Comparison of ENCODE assay signal across 2 cellular contexts in genomic region chr1:23558140-23558871, GRCh38.
TF ChIP-seq lines count a peak whose summit lies in the region.

No MANE protein-coding gene starts in this region.

TF ChIP-seq in HCT116, 20 proteins besides CTCF, POLR2A, EP300 and RAD21:
- peak; percentile 31 for TF ChIP-seq TCF7L2 (IDR thresholded peaks at IDR 0.05; ENCODE audit: borderline replicate concordance, extremely low read depth, insufficient read depth, insufficient read length)
- peak; percentile 62 for TF ChIP-seq POLR2AphosphoS5 (IDR thresholded peaks at IDR 0.05; ENCODE audit: low read depth, low read length)
- TF ChIP-seq EZH2phosphoT487 (IDR thresholded peaks at IDR 0.05; ENCODE audit: borderline replicate concordance), result no peak
TF ChIP-seq in HCT116: peak in this region for 2.

TF ChIP-seq in HepG2, 621 proteins besides CTCF, POLR2A, EP300 and RAD21 (continues in another document):
- TF ChIP-seq TBX3 (IDR thresholded peaks at IDR 0.05; ENCODE audit: borderline replicate concordance), result no peak
- no peak for TF ChIP-seq REXO4 (CRISPR knock-in tag; IDR thresholded peaks at IDR 0.05; ENCODE audit: borderline replicate concordance)
- no peak for TF ChIP-seq ZNF776 (CRISPR knock-in tag; IDR thresholded peaks at IDR 0.05)
- TF ChIP-seq ZNF24 (IDR thresholded peaks at IDR 0.05), result no peak
- TF ChIP-seq ZBTB21 (CRISPR knock-in tag; IDR thresholded peaks at IDR 0.05), result no peak
- TF ChIP-seq NONO (IDR thresholded peaks at IDR 0.05), result no peak
- TF ChIP-seq NONO (CRISPR knock-in tag; conservative IDR thresholded peaks at IDR 0.05), result peak; percentile 76
- TF ChIP-seq FOXA3 (CRISPR knock-in tag; IDR thresholded peaks at IDR 0.05), result peak; percentile 50; the same call in 1 of the 2 replicates
- no peak for TF ChIP-seq ZNF782 (CRISPR knock-in tag; IDR thresholded peaks at IDR 0.05; ENCODE audit: borderline replicate concordance)
- no peak; the same call in 1 of the 2 replicates for TF ChIP-seq ZNF761 (CRISPR knock-in tag; conservative IDR thresholded peaks at IDR 0.05)
- TF ChIP-seq ZNF660 (CRISPR knock-in tag; IDR thresholded peaks at IDR 0.05; ENCODE audit: borderline replicate concordance, low read depth), result no peak
- TF ChIP-seq, protein P1, sequence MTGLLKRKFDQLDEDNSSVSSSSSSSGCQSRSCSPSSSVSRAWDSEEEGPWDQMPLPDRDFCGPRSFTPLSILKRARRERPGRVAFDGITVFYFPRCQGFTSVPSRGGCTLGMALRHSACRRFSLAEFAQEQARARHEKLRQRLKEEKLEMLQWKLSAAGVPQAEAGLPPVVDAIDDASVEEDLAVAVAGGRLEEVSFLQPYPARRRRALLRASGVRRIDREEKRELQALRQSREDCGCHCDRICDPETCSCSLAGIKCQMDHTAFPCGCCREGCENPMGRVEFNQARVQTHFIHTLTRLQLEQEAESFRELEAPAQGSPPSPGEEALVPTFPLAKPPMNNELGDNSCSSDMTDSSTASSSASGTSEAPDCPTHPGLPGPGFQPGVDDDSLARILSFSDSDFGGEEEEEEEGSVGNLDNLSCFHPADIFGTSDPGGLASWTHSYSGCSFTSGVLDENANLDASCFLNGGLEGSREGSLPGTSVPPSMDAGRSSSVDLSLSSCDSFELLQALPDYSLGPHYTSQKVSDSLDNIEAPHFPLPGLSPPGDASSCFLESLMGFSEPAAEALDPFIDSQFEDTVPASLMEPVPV (CRISPR knock-in tag; IDR thresholded peaks at IDR 0.05), result peak; percentile 85; the same call in 1 of the 2 replicates
- TF ChIP-seq ZZZ3 (CRISPR knock-in tag; IDR thresholded peaks at IDR 0.05; ENCODE audit: borderline replicate concordance), result no peak
- TF ChIP-seq, protein P2, sequence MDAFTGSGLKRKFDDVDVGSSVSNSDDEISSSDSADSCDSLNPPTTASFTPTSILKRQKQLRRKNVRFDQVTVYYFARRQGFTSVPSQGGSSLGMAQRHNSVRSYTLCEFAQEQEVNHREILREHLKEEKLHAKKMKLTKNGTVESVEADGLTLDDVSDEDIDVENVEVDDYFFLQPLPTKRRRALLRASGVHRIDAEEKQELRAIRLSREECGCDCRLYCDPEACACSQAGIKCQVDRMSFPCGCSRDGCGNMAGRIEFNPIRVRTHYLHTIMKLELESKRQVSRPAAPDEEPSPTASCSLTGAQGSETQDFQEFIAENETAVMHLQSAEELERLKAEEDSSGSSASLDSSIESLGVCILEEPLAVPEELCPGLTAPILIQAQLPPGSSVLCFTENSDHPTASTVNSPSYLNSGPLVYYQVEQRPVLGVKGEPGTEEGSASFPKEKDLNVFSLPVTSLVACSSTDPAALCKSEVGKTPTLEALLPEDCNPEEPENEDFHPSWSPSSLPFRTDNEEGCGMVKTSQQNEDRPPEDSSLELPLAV (CRISPR knock-in tag; conservative IDR thresholded peaks at IDR 0.05; ENCODE audit: low read depth), result no peak
- no peak for TF ChIP-seq YY1 (IDR thresholded peaks at IDR 0.05; ENCODE audit: insufficient read depth, insufficient replicate concordance, low read depth, low read length)
- no peak for TF ChIP-seq ZNF460 (CRISPR knock-in tag; IDR thresholded peaks at IDR 0.05; ENCODE audit: borderline replicate concordance)
- TF ChIP-seq ZNF343 (CRISPR knock-in tag; IDR thresholded peaks at IDR 0.05), result no peak
- TF ChIP-seq EHMT2 (IDR thresholded peaks at IDR 0.05; ENCODE audit: borderline replicate concordance, low read depth, low read length), result no peak
- 0 out of 2 replicates have a peak, but pooled peaks have one; percentile 29 for TF ChIP-seq SMYD3 (CRISPR knock-in tag; IDR thresholded peaks at IDR 0.05)
- no peak for TF ChIP-seq HNRNPK (IDR thresholded peaks at IDR 0.05; ENCODE audit: low read depth, low read length, poor library complexity, severe bottlenecking)
- no peak for TF ChIP-seq DBP (CRISPR knock-in tag; IDR thresholded peaks at IDR 0.05; ENCODE audit: not compliant biosample characterization)
- TF ChIP-seq KDM6A (CRISPR knock-in tag; IDR thresholded peaks at IDR 0.05; ENCODE audit: low read depth), result no peak
- 0 out of 2 replicates have a peak, but pooled peaks have one; percentile 36 for TF ChIP-seq PHF8 (CRISPR knock-in tag; IDR thresholded peaks at IDR 0.05)
- no peak for TF ChIP-seq ZNF468 (CRISPR knock-in tag; IDR thresholded peaks at IDR 0.05)
- TF ChIP-seq ZNF598 (CRISPR knock-in tag; IDR thresholded peaks at IDR 0.05; ENCODE audit: borderline replicate concordance), result peak; percentile 91; the same call in 1 of the 2 replicates
- peak; percentile 68 for TF ChIP-seq POLR2AphosphoS5 (IDR thresholded peaks at IDR 0.05; ENCODE audit: low read depth, low read length)
- TF ChIP-seq NCOA5 (CRISPR knock-in tag; IDR thresholded peaks at IDR 0.05), result no peak
- TF ChIP-seq ZSCAN20 (CRISPR knock-in tag; IDR thresholded peaks at IDR 0.05; ENCODE audit: borderline replicate concordance), result no peak
- TF ChIP-seq ZNF749 (CRISPR knock-in tag; IDR thresholded peaks at IDR 0.05; ENCODE audit: borderline replicate concordance), result 0 out of 2 replicates have a peak, but pooled peaks have one; percentile 27
- TF ChIP-seq, protein P3, sequence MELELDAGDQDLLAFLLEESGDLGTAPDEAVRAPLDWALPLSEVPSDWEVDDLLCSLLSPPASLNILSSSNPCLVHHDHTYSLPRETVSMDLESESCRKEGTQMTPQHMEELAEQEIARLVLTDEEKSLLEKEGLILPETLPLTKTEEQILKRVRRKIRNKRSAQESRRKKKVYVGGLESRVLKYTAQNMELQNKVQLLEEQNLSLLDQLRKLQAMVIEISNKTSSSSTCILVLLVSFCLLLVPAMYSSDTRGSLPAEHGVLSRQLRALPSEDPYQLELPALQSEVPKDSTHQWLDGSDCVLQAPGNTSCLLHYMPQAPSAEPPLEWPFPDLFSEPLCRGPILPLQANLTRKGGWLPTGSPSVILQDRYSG (CRISPR knock-in tag; IDR thresholded peaks at IDR 0.05), result no peak
- TF ChIP-seq, protein P4, sequence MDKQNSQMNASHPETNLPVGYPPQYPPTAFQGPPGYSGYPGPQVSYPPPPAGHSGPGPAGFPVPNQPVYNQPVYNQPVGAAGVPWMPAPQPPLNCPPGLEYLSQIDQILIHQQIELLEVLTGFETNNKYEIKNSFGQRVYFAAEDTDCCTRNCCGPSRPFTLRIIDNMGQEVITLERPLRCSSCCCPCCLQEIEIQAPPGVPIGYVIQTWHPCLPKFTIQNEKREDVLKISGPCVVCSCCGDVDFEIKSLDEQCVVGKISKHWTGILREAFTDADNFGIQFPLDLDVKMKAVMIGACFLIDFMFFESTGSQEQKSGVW (CRISPR knock-in tag; IDR thresholded peaks at IDR 0.05; ENCODE audit: borderline replicate concordance), result no peak
- TF ChIP-seq CHCHD3 (CRISPR knock-in tag; IDR thresholded peaks at IDR 0.05), result no peak
- TF ChIP-seq XBP1 (CRISPR knock-in tag; IDR thresholded peaks at IDR 0.05), result no peak
- TF ChIP-seq, protein P5, sequence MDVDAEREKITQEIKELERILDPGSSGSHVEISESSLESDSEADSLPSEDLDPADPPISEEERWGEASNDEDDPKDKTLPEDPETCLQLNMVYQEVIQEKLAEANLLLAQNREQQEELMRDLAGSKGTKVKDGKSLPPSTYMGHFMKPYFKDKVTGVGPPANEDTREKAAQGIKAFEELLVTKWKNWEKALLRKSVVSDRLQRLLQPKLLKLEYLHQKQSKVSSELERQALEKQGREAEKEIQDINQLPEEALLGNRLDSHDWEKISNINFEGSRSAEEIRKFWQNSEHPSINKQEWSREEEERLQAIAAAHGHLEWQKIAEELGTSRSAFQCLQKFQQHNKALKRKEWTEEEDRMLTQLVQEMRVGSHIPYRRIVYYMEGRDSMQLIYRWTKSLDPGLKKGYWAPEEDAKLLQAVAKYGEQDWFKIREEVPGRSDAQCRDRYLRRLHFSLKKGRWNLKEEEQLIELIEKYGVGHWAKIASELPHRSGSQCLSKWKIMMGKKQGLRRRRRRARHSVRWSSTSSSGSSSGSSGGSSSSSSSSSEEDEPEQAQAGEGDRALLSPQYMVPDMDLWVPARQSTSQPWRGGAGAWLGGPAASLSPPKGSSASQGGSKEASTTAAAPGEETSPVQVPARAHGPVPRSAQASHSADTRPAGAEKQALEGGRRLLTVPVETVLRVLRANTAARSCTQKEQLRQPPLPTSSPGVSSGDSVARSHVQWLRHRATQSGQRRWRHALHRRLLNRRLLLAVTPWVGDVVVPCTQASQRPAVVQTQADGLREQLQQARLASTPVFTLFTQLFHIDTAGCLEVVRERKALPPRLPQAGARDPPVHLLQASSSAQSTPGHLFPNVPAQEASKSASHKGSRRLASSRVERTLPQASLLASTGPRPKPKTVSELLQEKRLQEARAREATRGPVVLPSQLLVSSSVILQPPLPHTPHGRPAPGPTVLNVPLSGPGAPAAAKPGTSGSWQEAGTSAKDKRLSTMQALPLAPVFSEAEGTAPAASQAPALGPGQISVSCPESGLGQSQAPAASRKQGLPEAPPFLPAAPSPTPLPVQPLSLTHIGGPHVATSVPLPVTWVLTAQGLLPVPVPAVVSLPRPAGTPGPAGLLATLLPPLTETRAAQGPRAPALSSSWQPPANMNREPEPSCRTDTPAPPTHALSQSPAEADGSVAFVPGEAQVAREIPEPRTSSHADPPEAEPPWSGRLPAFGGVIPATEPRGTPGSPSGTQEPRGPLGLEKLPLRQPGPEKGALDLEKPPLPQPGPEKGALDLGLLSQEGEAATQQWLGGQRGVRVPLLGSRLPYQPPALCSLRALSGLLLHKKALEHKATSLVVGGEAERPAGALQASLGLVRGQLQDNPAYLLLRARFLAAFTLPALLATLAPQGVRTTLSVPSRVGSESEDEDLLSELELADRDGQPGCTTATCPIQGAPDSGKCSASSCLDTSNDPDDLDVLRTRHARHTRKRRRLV (CRISPR knock-in tag; IDR thresholded peaks at IDR 0.05), result peak; percentile 57; the same call in 1 of the 2 replicates
- 0 out of 2 replicates have a peak, but pooled peaks have one; percentile 71 for TF ChIP-seq ZNF451 (CRISPR knock-in tag; IDR thresholded peaks at IDR 0.05)
- no peak for TF ChIP-seq NBN (conservative IDR thresholded peaks at IDR 0.05)
- TF ChIP-seq THAP8 (CRISPR knock-in tag; IDR thresholded peaks at IDR 0.05; ENCODE audit: borderline replicate concordance), result no peak
- TF ChIP-seq HOXA5 (CRISPR knock-in tag; IDR thresholded peaks at IDR 0.05), result no peak
- no peak; the same call in 1 of the 2 replicates for TF ChIP-seq ZSCAN9 (CRISPR knock-in tag; IDR thresholded peaks at IDR 0.05; ENCODE audit: borderline replicate concordance)
- no peak for TF ChIP-seq NFIC (IDR thresholded peaks at IDR 0.05; ENCODE audit: low read length)
- no peak; the same call in 1 of the 2 replicates for TF ChIP-seq ZNF766 (CRISPR knock-in tag; IDR thresholded peaks at IDR 0.05; ENCODE audit: borderline replicate concordance)
- TF ChIP-seq TOPORS (CRISPR knock-in tag; IDR thresholded peaks at IDR 0.05), result no peak
- peak; percentile 63; the same call in 1 of the 2 replicates for TF ChIP-seq ZNF124 (CRISPR knock-in tag; IDR thresholded peaks at IDR 0.05)
- no peak for TF ChIP-seq HNRNPL (IDR thresholded peaks at IDR 0.05; ENCODE audit: low read depth, low read length)
- TF ChIP-seq RFXANK (CRISPR knock-in tag; IDR thresholded peaks at IDR 0.05), result no peak
- TF ChIP-seq ZBTB38 (CRISPR knock-in tag; IDR thresholded peaks at IDR 0.05), result no peak; the same call in 1 of the 2 replicates
- TF ChIP-seq DNMT1 (CRISPR knock-in tag; IDR thresholded peaks at IDR 0.05), result no peak
- TF ChIP-seq PBX3 (CRISPR knock-in tag; IDR thresholded peaks at IDR 0.05; ENCODE audit: borderline replicate concordance), result no peak
- no peak for TF ChIP-seq TBL1XR1 (IDR thresholded peaks at IDR 0.05; ENCODE audit: borderline replicate concordance, low read length, partially characterized antibody)
- TF ChIP-seq, protein P6, sequence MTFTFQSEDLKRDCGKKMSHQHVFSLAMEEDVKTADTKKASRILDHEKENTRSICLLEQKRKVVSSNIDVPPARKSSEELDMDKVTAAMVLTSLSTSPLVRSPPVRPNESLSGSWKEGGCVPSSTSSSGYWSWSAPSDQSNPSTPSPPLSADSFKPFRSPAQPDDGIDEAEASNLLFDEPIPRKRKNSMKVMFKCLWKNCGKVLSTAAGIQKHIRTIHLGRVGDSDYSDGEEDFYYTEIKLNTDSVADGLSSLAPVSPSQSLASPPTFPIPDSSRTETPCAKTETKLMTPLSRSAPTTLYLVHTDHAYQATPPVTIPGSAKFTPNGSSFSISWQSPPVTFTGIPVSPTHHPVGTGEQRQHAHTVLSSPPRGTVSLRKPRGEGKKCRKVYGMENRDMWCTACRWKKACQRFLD (CRISPR knock-in tag; IDR thresholded peaks at IDR 0.05; ENCODE audit: borderline replicate concordance), result no peak
- TF ChIP-seq ZSCAN21 (CRISPR knock-in tag; IDR thresholded peaks at IDR 0.05; ENCODE audit: borderline replicate concordance), result peak; percentile 71
